Comparison of ENCODE assay signal across 23 cellular contexts in the genomic region with DNA sequence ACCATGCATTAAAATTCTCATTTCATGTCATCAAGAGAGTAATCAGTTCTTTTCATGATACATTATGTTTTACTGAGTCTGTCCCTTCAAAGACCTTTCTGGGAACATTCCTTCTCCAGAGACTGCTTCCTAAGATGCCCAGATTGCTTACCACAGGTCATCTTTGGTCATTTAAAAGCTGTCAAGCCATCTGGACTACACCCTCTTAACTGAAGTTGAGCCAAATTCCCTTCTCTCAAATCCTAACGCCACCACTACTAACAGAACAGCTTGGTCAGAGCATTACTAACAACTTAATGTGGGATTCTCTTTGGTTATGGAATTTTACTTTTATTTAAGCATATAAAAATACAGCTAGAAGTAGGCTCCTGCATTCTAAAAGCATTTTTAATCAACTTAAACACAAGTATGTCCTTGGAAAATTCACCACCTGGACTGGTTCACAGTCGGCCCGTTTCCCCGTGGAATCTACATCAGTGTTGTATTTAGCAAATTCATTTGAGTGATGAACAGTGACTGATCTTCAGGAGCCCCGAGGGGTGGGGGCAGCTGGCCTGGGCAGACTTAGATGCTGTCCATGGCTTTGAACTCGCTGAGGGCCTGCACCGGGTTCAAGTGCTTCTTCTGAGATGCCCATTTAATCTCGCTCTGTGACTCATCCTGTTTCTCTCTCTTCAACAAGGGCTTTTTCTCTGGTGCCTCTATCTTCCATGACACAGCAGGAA.
DNase-seq lines count a peak whose midpoint lies in the region; ATAC-seq, FAIRE-seq and TF ChIP-seq lines count a peak whose summit lies in the region.
"Had no signal": no experiment of that assay in that cellular context is flagged by ENCODE, and none has a peak within 500 bp of the region (broad histone marks: within the 10 kb centered on the region; RNA-seq: fewer than 3 reads in every experiment).

No MANE protein-coding gene starts in this region.

- no peak overlapping the region for H2AFZ ChIP-seq in astrocyte (ENCODE audit: low read depth, low read length)

- H3K9me3 Mint-ChIP-seq in astrocyte (ENCODE audit: unreplicated experiment) = no peaks in the 10 kb centered on the region
- H3K9me3 Mint-ChIP-seq: activated CD4-positive, alpha-beta T cell treated with anti-CD3 and anti-CD28 coated beads, Interleukin-2, amount 10 ng/mL, durations not matched to agents 7 days and 5 days; activated naive CD8-positive, alpha-beta T cell treated with anti-CD3 and anti-CD28 coated beads for 36 hours; activated T-cell treated with anti-CD3 and anti-CD28 coated beads, Interleukin-2, amount 50 U/mL, for 24 hours; CD4-positive, alpha-beta T cell; central memory CD8-positive, alpha-beta T cell; nephron had no signal

- no peak for ATAC-seq in GM18861 (IDR thresholded peaks at IDR 0.05; ENCODE audit: unreplicated experiment)
- no peak for ATAC-seq in aorta (ENCODE audit: low FRiP score)

- TF ChIP-seq CTCF in astrocyte (IDR thresholded peaks at IDR 0.05; ENCODE audit: insufficient read depth, low read depth, low read length) (no peak), fibroblast of villous mesenchyme (IDR thresholded peaks at IDR 0.05; ENCODE audit: insufficient read depth, low read depth, low read length) (no peak), GM10266 (IDR thresholded peaks at IDR 0.05; ENCODE audit: control insufficient read depth, insufficient read depth, low read depth, missing control alignments) (no peak), D721Med (IDR thresholded peaks at IDR 0.05; ENCODE audit: insufficient read depth, missing control alignments) (no peak)

- H3K4me3 ChIP-seq in astrocyte (ENCODE audit: insufficient read depth, low read depth, low read length) (no peak overlapping the region), fibroblast of villous mesenchyme (ENCODE audit: low read depth, low read length) (no peak overlapping the region), aorta (ENCODE audit: low read length in 2 of 2) (no peak overlapping the region)
- H3K4me3 ChIP-seq: A549, GM12878, SK-N-MC, stomach had no signal

- H4K20me1 ChIP-seq in astrocyte (ENCODE audit: insufficient read depth, low read length) = no peaks in the 10 kb centered on the region

- no peak overlapping the region for H3K9ac ChIP-seq in astrocyte (ENCODE audit: low read length)

- no peak overlapping the region for H3K4me2 ChIP-seq in astrocyte (ENCODE audit: low read length)
- H3K4me2 ChIP-seq: A549 had no signal

- no peaks in the 10 kb centered on the region for H3K36me3 Mint-ChIP-seq in astrocyte (ENCODE audit: low read depth, unreplicated experiment)
- H3K36me3 Mint-ChIP-seq: activated naive CD8-positive, alpha-beta T cell treated with anti-CD3 and anti-CD28 coated beads for 36 hours had no signal

- peaks cover 2% of the 10 kb centered on the region for H3K27me3 Mint-ChIP-seq in astrocyte (ENCODE audit: low read depth, unreplicated experiment)
- H3K27me3 Mint-ChIP-seq: CD4-positive, alpha-beta T cell; central memory CD8-positive, alpha-beta T cell had no signal

- no peaks in the 10 kb centered on the region for H3K79me2 ChIP-seq in astrocyte (ENCODE audit: insufficient read depth, low read length)

- H3K27ac Mint-ChIP-seq in astrocyte (ENCODE audit: unreplicated experiment) = no peak overlapping the region
- H3K27ac Mint-ChIP-seq: activated CD4-positive, alpha-beta T cell treated with anti-CD3 and anti-CD28 coated beads, Interleukin-2, amount 10 ng/mL, durations not matched to agents 7 days and 5 days; activated naive CD8-positive, alpha-beta T cell treated with anti-CD3 and anti-CD28 coated beads for 36 hours; activated T-cell treated with anti-CD3 and anti-CD28 coated beads, Interleukin-2, amount 50 U/mL, for 24 hours; CD4-positive, alpha-beta T cell had no signal

- H3K27ac ChIP-seq in astrocyte (ENCODE audit: low read depth, low read length) (no peak overlapping the region), aorta (ENCODE audit: low read depth in 1 of 2, low read length in 2 of 2) (no peak overlapping the region)
- H3K27ac ChIP-seq: A549, SK-N-MC, stomach had no signal

- FAIRE-seq in astrocyte (lab: Jason Lieb, UNC) (no peak), D721Med (lab: Jason Lieb, UNC) (no peak)
- FAIRE-seq: A549, GM12878 had no signal

- H3K27me3 ChIP-seq in astrocyte (ENCODE audit: insufficient read depth, low read length) (no peaks in the 10 kb centered on the region), aorta (ENCODE audit: control insufficient read depth in 1 of 2, insufficient read depth in 2 of 2, low read length in 1 of 2) (no peaks in the 10 kb centered on the region)
- H3K27me3 ChIP-seq: stomach had no signal

- DNase-seq in A172 (ENCODE audit: low spot score) = peak; percentile 49
- peak; percentile 10 for DNase-seq in HCEC 1CT
- DNase-seq in astrocyte (ENCODE audit: low read depth) = peak; percentile 69
- DNase-seq in fibroblast of villous mesenchyme (ENCODE audit: low read depth) = peak; percentile 54
- DNase-seq in GM10266 (ENCODE audit: extremely low spot score) = no peak
- DNase-seq in aorta = no peak
- DNase-seq in D721Med (ENCODE audit: insufficient read length, low spot score) = no peak
- DNase-seq: activated CD4-positive, alpha-beta T cell treated with anti-CD3 and anti-CD28 coated beads, Interleukin-2, amount 10 ng/mL, durations not matched to agents 7 days and 5 days; activated naive CD8-positive, alpha-beta T cell treated with anti-CD3 and anti-CD28 coated beads for 36 hours; activated T-cell treated with anti-CD3 and anti-CD28 coated beads, Interleukin-2, amount 50 U/mL, for 24 hours; CD4-positive, alpha-beta T cell; head of caudate nucleus; mesenchymal stem cell; NCI-H1694 treated with DMSO at 0.1 percent for 48 hours; NCI-H446 treated with DMSO at 0.1 percent for 48 hours; OCI-M1 had no signal

- H3K4me1 ChIP-seq in astrocyte (ENCODE audit: insufficient read depth, low read length) (no peaks in the 10 kb centered on the region), aorta (ENCODE audit: control insufficient read depth in 1 of 2, insufficient read depth in 2 of 2, low read length in 2 of 2) (no peaks in the 10 kb centered on the region)
- H3K4me1 ChIP-seq: A549 had no signal

- peaks cover 5% of the 10 kb centered on the region for H3K4me1 Mint-ChIP-seq in astrocyte (ENCODE audit: low read depth, unreplicated experiment)
- H3K4me1 Mint-ChIP-seq: activated CD4-positive, alpha-beta T cell treated with anti-CD3 and anti-CD28 coated beads, Interleukin-2, amount 10 ng/mL, durations not matched to agents 7 days and 5 days; activated naive CD8-positive, alpha-beta T cell treated with anti-CD3 and anti-CD28 coated beads for 36 hours; central memory CD8-positive, alpha-beta T cell had no signal

- no peaks in the 10 kb centered on the region for H3K36me3 ChIP-seq in astrocyte (ENCODE audit: insufficient read depth, low read length)
- no peaks in the 10 kb centered on the region for H3K36me3 ChIP-seq in aorta (ENCODE audit: control insufficient read depth in 1 of 2, insufficient read depth in 2 of 2, low read length in 1 of 2)
- H3K36me3 ChIP-seq: stomach had no signal

- intact Hi-C loops in aorta (cut with DNase I) = no loop called here

- WGBS in aorta, 2 donors = 72 to 78% methylated on average over 8 of the region's 8 CpGs

- no peak overlapping the region for H3K4me3 Mint-ChIP-seq in astrocyte (ENCODE audit: unreplicated experiment)
- H3K4me3 Mint-ChIP-seq: activated CD4-positive, alpha-beta T cell treated with anti-CD3 and anti-CD28 coated beads, Interleukin-2, amount 10 ng/mL, durations not matched to agents 7 days and 5 days; activated naive CD8-positive, alpha-beta T cell treated with anti-CD3 and anti-CD28 coated beads for 36 hours; activated T-cell treated with anti-CD3 and anti-CD28 coated beads, Interleukin-2, amount 50 U/mL, for 24 hours; CD4-positive, alpha-beta T cell; central memory CD8-positive, alpha-beta T cell; nephron had no signal

- H3K9me3 ChIP-seq in astrocyte (ENCODE audit: insufficient read depth, low read depth, low read length) = peaks cover 2% of the 10 kb centered on the region
- no peaks in the 10 kb centered on the region for H3K9me3 ChIP-seq in aorta (ENCODE audit: control insufficient read depth, low read length)
- H3K9me3 ChIP-seq: A549, stomach had no signal

Comparison
In these comparisons a context has a peak if more than half of its experiments do, and no peak if none do; other contexts are left out.
1. DNase-seq: peak in A172 (single experiment), HCEC 1CT (single experiment), astrocyte (single experiment) and fibroblast of villous mesenchyme (single experiment); none in GM10266 (single experiment), aorta (0 of 2) and D721Med (single experiment).